Comparison of ENCODE assay signal across 19 cellular contexts in genomic region chr19:38437917-38438316, GRCh38. TPM values are rescaled to one million over a fixed set of nuclear protein-coding genes. Genes with fewer than 3 reads are reported as not detected.
DNase-seq lines count a peak whose midpoint lies in the region; ATAC-seq and TF ChIP-seq lines count a peak whose summit lies in the region.
"Had no signal": no experiment of that assay in that cellular context is flagged by ENCODE, and none has a peak within 500 bp of the region (broad histone marks: within the 10 kb centered on the region; RNA-seq: fewer than 3 reads in every experiment).

No MANE protein-coding gene starts in this region.

- no peaks in the 10 kb centered on the region for H3K4me1 ChIP-seq in H9 (ENCODE audit: insufficient read depth, low read length)
- H3K4me1 ChIP-seq in osteoblast (ENCODE audit: insufficient read depth, low read length), result no peaks in the 10 kb centered on the region

- H3K36me3 ChIP-seq in osteoblast (ENCODE audit: insufficient read depth, low read length), result no peaks in the 10 kb centered on the region
- H3K36me3 ChIP-seq: BLaER1 treated with 17β-estradiol and CSF1 and Interleukin-3, amounts not matched to agents 10 nM and 100 nM had no signal

- H3K14ac ChIP-seq in H9 (ENCODE audit: insufficient read depth, low read length), result no peak overlapping the region

- no peaks in the 10 kb centered on the region for H3K79me2 ChIP-seq in H9 (ENCODE audit: insufficient read depth, low read length)
- H3K79me2 ChIP-seq in osteoblast (ENCODE audit: insufficient read depth, low read length), result no peaks in the 10 kb centered on the region

- H2BK5ac ChIP-seq in H9 (ENCODE audit: insufficient read length, low read length), result no peak overlapping the region

- no peaks in the 10 kb centered on the region for H3K27me3 Mint-ChIP-seq in H9 (ENCODE audit: low read depth)
- peaks cover 19% of the 10 kb centered on the region for H3K27me3 Mint-ChIP-seq in activated T-helper 17 cell treated with anti-CD3 and anti-CD28 coated beads, Interleukin-2, amount 50 U/mL, for 72 hours

- H3K23ac ChIP-seq in H9 (ENCODE audit: insufficient read length, low read depth, low read length), result no peak overlapping the region

- peak overlapping the region; percentile 7 to 73 (median 9); a peak in 4 of 7 replicates for H3K27ac Mint-ChIP-seq in H9
- peak overlapping the region; percentile 64 for H3K27ac Mint-ChIP-seq in activated T-helper 17 cell treated with anti-CD3 and anti-CD28 coated beads, Interleukin-2, amount 50 U/mL, for 72 hours
- H3K27ac Mint-ChIP-seq: B cell; CD8-positive, alpha-beta T cell; HFFc6 had no signal

- H3K9me3 ChIP-seq in H9 (ENCODE audit: control insufficient read depth, low read depth, low read length) (no peaks in the 10 kb centered on the region), osteoblast (ENCODE audit: low read depth, low read length) (no peaks in the 10 kb centered on the region)
- H3K9me3 ChIP-seq: BLaER1 treated with 17β-estradiol and CSF1 and Interleukin-3, amounts not matched to agents 10 nM and 100 nM had no signal

- H4K20me1 ChIP-seq in H9 (ENCODE audit: control insufficient read depth, insufficient read depth, insufficient read length) (no peaks in the 10 kb centered on the region), osteoblast (ENCODE audit: insufficient read depth, low read length) (no peaks in the 10 kb centered on the region)
- H4K20me1 ChIP-seq: BLaER1 treated with 17β-estradiol and CSF1 and Interleukin-3, amounts not matched to agents 10 nM and 100 nM had no signal

- ATAC-seq in activated T-helper 17 cell treated with anti-CD3 and anti-CD28 coated beads, Interleukin-2, amount 50 U/mL, for 72 hours (replicated peaks), result no peak
- no peak for ATAC-seq in GM21381 (IDR thresholded peaks at IDR 0.05; ENCODE audit: unreplicated experiment)
- ATAC-seq: CD8-positive, alpha-beta T cell had no signal

- no peak overlapping the region for H2BK120ac ChIP-seq in H9 (ENCODE audit: low read depth, low read length, poor library complexity, severe bottlenecking)

- no peak overlapping the region; a peak in 2 of 5 replicates for H3K4me3 Mint-ChIP-seq in H9
- H3K4me3 Mint-ChIP-seq in activated T-helper 17 cell treated with anti-CD3 and anti-CD28 coated beads, Interleukin-2, amount 50 U/mL, for 72 hours, result peak overlapping the region; percentile 17
- H3K4me3 Mint-ChIP-seq: B cell; CD8-positive, alpha-beta T cell; HFFc6 had no signal

- no peak overlapping the region for H4K8ac ChIP-seq in H9 (replicated peaks; ENCODE audit: insufficient read length, low read depth, low read length)

- H4K91ac ChIP-seq in H9 (ENCODE audit: insufficient read length, low read depth, low read length), result no peak overlapping the region

- H3K18ac ChIP-seq in H9 (ENCODE audit: insufficient read length, low read depth, low read length), result no peak overlapping the region

- no peak overlapping the region for H3K27ac ChIP-seq in H9 (ENCODE audit: insufficient read length, low read depth, low read length)
- no peak overlapping the region for H3K27ac ChIP-seq in osteoblast (ENCODE audit: low read depth, low read length)
- H3K27ac ChIP-seq: BLaER1 treated with 17β-estradiol and CSF1 and Interleukin-3, amounts not matched to agents 10 nM and 100 nM; HL-60 had no signal

- H3T11ph ChIP-seq in H9 (ENCODE audit: low read length), result no peak overlapping the region

- H3K4me2 ChIP-seq in H9 (ENCODE audit: insufficient read depth, insufficient read length, low read length), result no peak overlapping the region
- no peak overlapping the region for H3K4me2 ChIP-seq in osteoblast (ENCODE audit: insufficient read depth, low read length)
- H3K4me2 ChIP-seq: BLaER1 treated with 17β-estradiol and CSF1 and Interleukin-3, amounts not matched to agents 10 nM and 100 nM had no signal

- H2AFZ ChIP-seq in H9 (ENCODE audit: low read length), result no peak overlapping the region
- no peak overlapping the region for H2AFZ ChIP-seq in osteoblast (ENCODE audit: low read length)

- no peak overlapping the region for H4K5ac ChIP-seq in H9 (ENCODE audit: insufficient read length, low read depth, low read length)

- peaks cover 0 to 12% (median 6%) of the 10 kb centered on the region in 3 experiments; a peak in 4 of 7 replicates for H3K36me3 Mint-ChIP-seq in H9 (ENCODE audit: insufficient read depth in 1 of 3, low read depth in 3 of 3)
- H3K36me3 Mint-ChIP-seq in activated T-helper 17 cell treated with anti-CD3 and anti-CD28 coated beads, Interleukin-2, amount 50 U/mL, for 72 hours (ENCODE audit: low read depth), result peaks cover 5% of the 10 kb centered on the region
- H3K36me3 Mint-ChIP-seq: CD8-positive, alpha-beta T cell had no signal

- H2BK12ac ChIP-seq in H9 (ENCODE audit: insufficient read length, low read depth, low read length), result no peak overlapping the region

- no peak overlapping the region for H2BK15ac ChIP-seq in H9 (ENCODE audit: low read depth, low read length)

- H3K23me2 ChIP-seq in H9 (ENCODE audit: insufficient read length, low read depth, low read length, poor library complexity, severe bottlenecking), result peaks cover 8% of the 10 kb centered on the region

- H3K4me1 Mint-ChIP-seq in H9, result peaks cover 20 to 32% of the 10 kb centered on the region in 2 experiments
- peaks cover 20% of the 10 kb centered on the region for H3K4me1 Mint-ChIP-seq in activated T-helper 17 cell treated with anti-CD3 and anti-CD28 coated beads, Interleukin-2, amount 50 U/mL, for 72 hours

- no CpG with 5 or more reads among the region's 2 CpGs for WGBS in H9 (ENCODE audit: extremely low coverage, insufficient read length, low lambda C conversion rate)

- H2AK5ac ChIP-seq in H9 (ENCODE audit: insufficient read length, low read length), result no peak overlapping the region

- no peak overlapping the region for H3K4me3 ChIP-seq in osteoblast (ENCODE audit: insufficient read depth, low read length)
- H3K4me3 ChIP-seq: BLaER1 treated with 17β-estradiol and CSF1 and Interleukin-3, amounts not matched to agents 10 nM and 100 nM had no signal

- H3K56ac ChIP-seq in H9 (ENCODE audit: insufficient read length, low read depth, low read length), result no peak overlapping the region

- no peak overlapping the region for H3K4ac ChIP-seq in H9 (ENCODE audit: low read depth, low read length)

- no peaks in the 10 kb centered on the region for H3K79me1 ChIP-seq in H9 (ENCODE audit: insufficient read depth, low read depth, low read length, poor library complexity, severe bottlenecking)

- H3K9me3 Mint-ChIP-seq in H9, result no peaks in the 10 kb centered on the region
- no peaks in the 10 kb centered on the region for H3K9me3 Mint-ChIP-seq in activated T-helper 17 cell treated with anti-CD3 and anti-CD28 coated beads, Interleukin-2, amount 50 U/mL, for 72 hours
- H3K9me3 Mint-ChIP-seq: CD8-positive, alpha-beta T cell; HFFc6 had no signal

- TF ChIP-seq CTCF in H9 (conservative IDR thresholded peaks at IDR 0.05), result no peak
- TF ChIP-seq CTCF in osteoblast (IDR thresholded peaks at IDR 0.05; ENCODE audit: extremely low read depth, low read depth, low read length), result no peak

- no peak overlapping the region for H3K9ac ChIP-seq in H9 (ENCODE audit: extremely low read depth, insufficient read length, low read length)
- H3K9ac ChIP-seq: BLaER1 treated with 17β-estradiol and CSF1 and Interleukin-3, amounts not matched to agents 10 nM and 100 nM had no signal

- H3K27me3 ChIP-seq in H9 (ENCODE audit: insufficient read depth, low read length) (no peaks in the 10 kb centered on the region), osteoblast (ENCODE audit: insufficient read depth, low read length) (no peaks in the 10 kb centered on the region)
- H3K27me3 ChIP-seq: BLaER1 treated with 17β-estradiol and CSF1 and Interleukin-3, amounts not matched to agents 10 nM and 100 nM had no signal

- no peak for DNase-seq in H9
- DNase-seq in osteoblast (ENCODE audit: insufficient read length, low spot score, missing footprints), result peak; percentile 54
- DNase-seq in effector CD4-positive, alpha-beta T cell, result no peak
- no peak for DNase-seq in activated gamma-delta T cell (lab: John Stamatoyannopoulos, UW)
- DNase-seq: Calu3; CD8-positive, alpha-beta T cell; DMS79 treated with DMSO at 0.1 percent for 48 hours; GF-D8; HCEC 1CT; HFFc6; IMR-90; KBM-7 had no signal

- H2BK20ac ChIP-seq in H9 (ENCODE audit: low read depth, low read length, poor library complexity, severe bottlenecking), result no peak overlapping the region

RNA-seq across cellular contexts. Expression of gene RYR1, which starts 4.4 kb away (rescaled TPM):
- total RNA-seq in H9 (2021) (8.4 and 8.9 TPM in 2 replicates), osteoblast (under 0.01 TPM in 2 replicates)
- 10 to 100 TPM; 13.2 to 41.5 TPM for total RNA-seq in activated T-helper 17 cell treated with anti-CD3 and anti-CD28 coated beads, Interleukin-2, amount 50 U/mL, for 72 hours
- total RNA-seq: A172, H4, HFFc6, IMR-90 had no signal

RNA-seq across cellular contexts. Expression of gene RASGRP4, which starts 11.9 kb away (rescaled TPM):
- total RNA-seq in H9 (2021), result 0.28 and 0.39 TPM in 2 replicates
- total RNA-seq in activated T-helper 17 cell treated with anti-CD3 and anti-CD28 coated beads, Interleukin-2, amount 50 U/mL, for 72 hours, result 10 to 100 TPM; 21.8 to 39.4 TPM
- total RNA-seq in osteoblast, result not detected in 2 replicates
- total RNA-seq: A172; Calu3; CD8-positive, alpha-beta T cell; HFFc6; IMR-90 had no signal

RNA-seq across cellular contexts. Expression of gene FAM98C, which starts 35.0 kb away (rescaled TPM):
- 15.0 and 16.4 TPM in 2 replicates for total RNA-seq in H9 (2021)
- 10 to 100 TPM; 26.1 to 63.0 TPM for total RNA-seq in activated T-helper 17 cell treated with anti-CD3 and anti-CD28 coated beads, Interleukin-2, amount 50 U/mL, for 72 hours
- total RNA-seq in osteoblast, result 12.1 and 14.1 TPM in 2 replicates

RNA-seq across cellular contexts. Expression of gene SPRED3, which starts 49.4 kb away (rescaled TPM):
- 11.5 and 16.4 TPM in 2 replicates for total RNA-seq in H9 (2021)
- total RNA-seq in activated T-helper 17 cell treated with anti-CD3 and anti-CD28 coated beads, Interleukin-2, amount 50 U/mL, for 72 hours, result 10 to 100 TPM in 1 of 2 donors, 1 to 10 TPM in 1; 1.8 to 14.4 TPM
- total RNA-seq in osteoblast, result 1.8 and 2.2 TPM in 2 replicates

RNA-seq across cellular contexts. Expression of gene GGN, which starts 50.1 kb away (rescaled TPM):
- total RNA-seq in H9 (2021), result 1.5 and 2.4 TPM in 2 replicates
- under 1 TPM in 1 of 2 donors, not detected in 1; 0.95 TPM for total RNA-seq in activated T-helper 17 cell treated with anti-CD3 and anti-CD28 coated beads, Interleukin-2, amount 50 U/mL, for 72 hours
- total RNA-seq in osteoblast, result 0.29 and 0.36 TPM in 2 replicates

Comparison
In these comparisons a context has a peak if more than half of its experiments do, and no peak if none do; other contexts are left out.
1. RNA of gene RASGRP4, which starts 11.9 kb away (total RNA-seq): 21.8 to 39.4 TPM in activated T-helper 17 cell treated with anti-CD3 and anti-CD28 coated beads, Interleukin-2, amount 50 U/mL, for 72 hours; 0.28 to 0.39 TPM in H9 and not detected in osteoblast; every median in the first group is over 10 times any median in the second.